Comparison of ENCODE assay signal across 11 cellular contexts in genomic region chr5:123809594-123810172, GRCh38.
DNase-seq lines count a peak whose midpoint lies in the region; ATAC-seq and TF ChIP-seq lines count a peak whose summit lies in the region.
"Had no signal": no experiment of that assay in that cellular context is flagged by ENCODE, and none has a peak within 500 bp of the region (broad histone marks: within the 10 kb centered on the region; RNA-seq: fewer than 3 reads in every experiment).

No MANE protein-coding gene starts in this region.

- ATAC-seq in Right ventricle myocardium superior (ENCODE audit: poor library complexity): peak; percentile 5
- ATAC-seq in HG02938 (IDR thresholded peaks at IDR 0.05; ENCODE audit: unreplicated experiment): no peak

- H3K4me1 ChIP-seq in esophagus squamous epithelium (peaks cover 0 to 85% (median 48%) of the 10 kb centered on the region in 3 donors), thyroid gland (peaks cover 41 to 63% of the 10 kb centered on the region in 2 donors)

- no peak for DNase-seq in Right ventricle myocardium superior
- no peak for DNase-seq in cardiac septum (ENCODE audit: low spot score)
- peak; percentile 89 for DNase-seq in NCI-H526 treated with DMSO at 0.1 percent for 48 hours (lab: John Stamatoyannopoulos, UW)
- DNase-seq in esophagus squamous epithelium (lab: John Stamatoyannopoulos, UW): no peak
- DNase-seq in thyroid gland: no peak
- DNase-seq in activated CD4-positive, CD25-positive, alpha-beta regulatory T cell (lab: John Stamatoyannopoulos, UW): no peak
- no peak for DNase-seq in coronary artery (ENCODE audit: low spot score)
- DNase-seq: activated naive CD4-positive, alpha-beta T cell treated with anti-CD3 and anti-CD28 coated beads, Interleukin-2, amount 10 ng/mL, durations not matched to agents 7 days and 5 days; erythroblast had no signal

- H3K27ac ChIP-seq in esophagus squamous epithelium: peak overlapping the region in 3 of 4 donors; percentile 32 to 62 (median 33)
- H3K27ac ChIP-seq in thyroid gland: peak overlapping the region; percentile 48 to 82 (median 71)
- H3K27ac ChIP-seq in coronary artery: no peak overlapping the region

- 9 to 24% methylated on average over 7 of the region's 7 CpGs for WGBS in esophagus squamous epithelium, 2 donors
- WGBS in thyroid gland, 2 donors: 64 to 73% methylated on average over 7 of the region's 7 CpGs

- H3K27me3 ChIP-seq in esophagus squamous epithelium: no peaks in the 10 kb centered on the region
- H3K27me3 ChIP-seq in thyroid gland: no peaks in the 10 kb centered on the region
- H3K27me3 ChIP-seq: tibial nerve had no signal

- H3K9me3 ChIP-seq in esophagus squamous epithelium (no peaks in the 10 kb centered on the region), thyroid gland (no peaks in the 10 kb centered on the region)
- H3K9me3 ChIP-seq: tibial nerve had no signal

- H3K4me3 ChIP-seq in esophagus squamous epithelium: no peak overlapping the region
- no peak overlapping the region for H3K4me3 ChIP-seq in thyroid gland (replicated peaks in 1 of 3)
- no peak overlapping the region for H3K4me3 ChIP-seq in coronary artery
- H3K4me3 ChIP-seq: tibial nerve had no signal

- TF ChIP-seq POLR2A in esophagus squamous epithelium (IDR thresholded peaks at IDR 0.05) (no peak), thyroid gland (IDR thresholded peaks at IDR 0.05) (no peak)

- intact Hi-C loops in Right ventricle myocardium superior (cut with DNase I) (loop anchor here (10.0 kb wide), 1 partner anchor 135 kb away; no protein-coding TSS in a partner anchor), cardiac septum (cut with DNase I) (loop anchor here (5.0 kb wide), 1 partner anchor 108 kb away; no protein-coding TSS in a partner anchor), esophagus squamous epithelium (cut with DNase I) (no loop called here), thyroid gland (cut with DNase I) (no loop called here)

- no peaks in the 10 kb centered on the region for H3K36me3 ChIP-seq in esophagus squamous epithelium
- no peaks in the 10 kb centered on the region for H3K36me3 ChIP-seq in thyroid gland
- H3K36me3 ChIP-seq: tibial nerve had no signal

- peak in 1 of 6 experiments; percentile 12 for TF ChIP-seq CTCF in esophagus squamous epithelium (IDR thresholded peaks at IDR 0.05)
- no peak for TF ChIP-seq CTCF in thyroid gland (IDR thresholded peaks at IDR 0.05)
- no peak for TF ChIP-seq CTCF in coronary artery (IDR thresholded peaks at IDR 0.05)

Comparison
In these comparisons a context has a peak if more than half of its experiments do, and no peak if none do; other contexts are left out.
1. H3K27ac ChIP-seq: peak in esophagus squamous epithelium (3 of 4) and thyroid gland (3 of 3); none in coronary artery (0 of 2).
2. intact Hi-C loops: an anchor here in Right ventricle myocardium superior (10.0 kb wide) and cardiac septum (5.0 kb wide); none called in esophagus squamous epithelium and thyroid gland.